ENCODE assay signal across 1 cellular context in the genomic region with DNA sequence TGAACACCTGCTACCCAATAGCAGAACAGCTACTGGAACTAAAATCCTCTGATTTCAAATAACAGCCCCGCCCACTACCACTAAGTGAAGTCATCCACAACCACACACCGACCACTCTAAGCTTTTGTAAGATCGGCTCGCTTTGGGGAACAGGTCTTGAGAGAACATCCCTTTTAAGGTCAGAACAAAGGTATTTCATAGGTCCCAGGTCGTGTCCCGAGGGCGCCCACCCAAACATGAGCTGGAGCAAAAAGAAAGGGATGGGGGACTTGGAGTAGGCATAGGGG.
A peak's percentile ranks its signal among the peaks of the same experiment; 100 is the strongest.
TF ChIP-seq lines count a peak whose summit lies in the region.

No MANE protein-coding gene starts in this region.

TF ChIP-seq in GM12878, 131 proteins besides CTCF, POLR2A, EP300 and RAD21 (continued from another document):
- TF ChIP-seq, protein P1, sequence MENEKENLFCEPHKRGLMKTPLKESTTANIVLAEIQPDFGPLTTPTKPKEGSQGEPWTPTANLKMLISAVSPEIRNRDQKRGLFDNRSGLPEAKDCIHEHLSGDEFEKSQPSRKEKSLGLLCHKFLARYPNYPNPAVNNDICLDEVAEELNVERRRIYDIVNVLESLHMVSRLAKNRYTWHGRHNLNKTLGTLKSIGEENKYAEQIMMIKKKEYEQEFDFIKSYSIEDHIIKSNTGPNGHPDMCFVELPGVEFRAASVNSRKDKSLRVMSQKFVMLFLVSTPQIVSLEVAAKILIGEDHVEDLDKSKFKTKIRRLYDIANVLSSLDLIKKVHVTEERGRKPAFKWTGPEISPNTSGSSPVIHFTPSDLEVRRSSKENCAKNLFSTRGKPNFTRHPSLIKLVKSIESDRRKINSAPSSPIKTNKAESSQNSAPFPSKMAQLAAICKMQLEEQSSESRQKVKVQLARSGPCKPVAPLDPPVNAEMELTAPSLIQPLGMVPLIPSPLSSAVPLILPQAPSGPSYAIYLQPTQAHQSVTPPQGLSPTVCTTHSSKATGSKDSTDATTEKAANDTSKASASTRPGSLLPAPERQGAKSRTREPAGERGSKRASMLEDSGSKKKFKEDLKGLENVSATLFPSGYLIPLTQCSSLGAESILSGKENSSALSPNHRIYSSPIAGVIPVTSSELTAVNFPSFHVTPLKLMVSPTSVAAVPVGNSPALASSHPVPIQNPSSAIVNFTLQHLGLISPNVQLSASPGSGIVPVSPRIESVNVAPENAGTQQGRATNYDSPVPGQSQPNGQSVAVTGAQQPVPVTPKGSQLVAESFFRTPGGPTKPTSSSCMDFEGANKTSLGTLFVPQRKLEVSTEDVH (IDR thresholded peaks at IDR 0.05; ENCODE audit: low read depth, partially characterized antibody): no peak
- TF ChIP-seq, protein P2, sequence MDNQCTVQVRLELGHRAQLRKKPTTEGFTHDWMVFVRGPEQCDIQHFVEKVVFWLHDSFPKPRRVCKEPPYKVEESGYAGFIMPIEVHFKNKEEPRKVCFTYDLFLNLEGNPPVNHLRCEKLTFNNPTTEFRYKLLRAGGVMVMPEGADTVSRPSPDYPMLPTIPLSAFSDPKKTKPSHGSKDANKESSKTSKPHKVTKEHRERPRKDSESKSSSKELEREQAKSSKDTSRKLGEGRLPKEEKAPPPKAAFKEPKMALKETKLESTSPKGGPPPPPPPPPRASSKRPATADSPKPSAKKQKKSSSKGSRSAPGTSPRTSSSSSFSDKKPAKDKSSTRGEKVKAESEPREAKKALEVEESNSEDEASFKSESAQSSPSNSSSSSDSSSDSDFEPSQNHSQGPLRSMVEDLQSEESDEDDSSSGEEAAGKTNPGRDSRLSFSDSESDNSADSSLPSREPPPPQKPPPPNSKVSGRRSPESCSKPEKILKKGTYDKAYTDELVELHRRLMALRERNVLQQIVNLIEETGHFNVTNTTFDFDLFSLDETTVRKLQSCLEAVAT (IDR thresholded peaks at IDR 0.05): 0 out of 2 replicates have a peak, but pooled peaks have one; percentile 4
- TF ChIP-seq SPI1 (IDR thresholded peaks at IDR 0.05; ENCODE audit: borderline replicate concordance, insufficient read depth, low read depth, low read length): no peak
